ENCODE assay signal across 12 cellular contexts in genomic region chr12:118166946-118167345, GRCh38. TPM values are rescaled to one million over a fixed set of nuclear protein-coding genes. Genes with fewer than 3 reads are reported as not detected.
DNase-seq lines count a peak whose midpoint lies in the region; ATAC-seq and TF ChIP-seq lines count a peak whose summit lies in the region.
"Had no signal": no experiment of that assay in that cellular context is flagged by ENCODE, and none has a peak within 500 bp of the region (broad histone marks: within the 10 kb centered on the region; RNA-seq: fewer than 3 reads in every experiment).

No MANE protein-coding gene starts in this region.

- no peak for DNase-seq in activated naive CD8-positive, alpha-beta T cell treated with anti-CD3 and anti-CD28 coated beads, Interleukin-2, amount 50 U/mL, for 24 hours
- no peak for DNase-seq in activated naive CD8-positive, alpha-beta T cell treated with anti-CD3 and anti-CD28 coated beads for 36 hours
- DNase-seq in A172 (ENCODE audit: low spot score): no peak
- no peak for DNase-seq in NCI-H446 treated with DMSO at 0.1 percent for 48 hours (lab: John Stamatoyannopoulos, UW)
- DNase-seq in RKO (ENCODE audit: low spot score): no peak
- no peak for DNase-seq in sigmoid colon
- DNase-seq: AML-193, amniotic stem cell, Kasumi-1 had no signal

- H3K27me3 ChIP-seq in sigmoid colon: no peaks in the 10 kb centered on the region

- H3K27me3 Mint-ChIP-seq in activated naive CD8-positive, alpha-beta T cell treated with anti-CD3 and anti-CD28 coated beads, Interleukin-2, amount 50 U/mL, for 24 hours: no peaks in the 10 kb centered on the region
- H3K27me3 Mint-ChIP-seq in activated naive CD8-positive, alpha-beta T cell treated with anti-CD3 and anti-CD28 coated beads for 36 hours: no peaks in the 10 kb centered on the region

- H3K27ac ChIP-seq in sigmoid colon: no peak overlapping the region

- peaks cover 40% of the 10 kb centered on the region for H3K36me3 Mint-ChIP-seq in activated naive CD8-positive, alpha-beta T cell treated with anti-CD3 and anti-CD28 coated beads, Interleukin-2, amount 50 U/mL, for 24 hours (ENCODE audit: low read depth)
- H3K36me3 Mint-ChIP-seq in activated naive CD8-positive, alpha-beta T cell treated with anti-CD3 and anti-CD28 coated beads for 36 hours: peaks cover 29% of the 10 kb centered on the region

- no peaks in the 10 kb centered on the region for H3K4me1 ChIP-seq in sigmoid colon

- H3K27ac Mint-ChIP-seq in activated naive CD8-positive, alpha-beta T cell treated with anti-CD3 and anti-CD28 coated beads, Interleukin-2, amount 50 U/mL, for 24 hours: peak overlapping the region; percentile 3
- H3K27ac Mint-ChIP-seq in activated naive CD8-positive, alpha-beta T cell treated with anti-CD3 and anti-CD28 coated beads for 36 hours: no peak overlapping the region

- H3K9me3 Mint-ChIP-seq in activated naive CD8-positive, alpha-beta T cell treated with anti-CD3 and anti-CD28 coated beads, Interleukin-2, amount 50 U/mL, for 24 hours: no peaks in the 10 kb centered on the region
- H3K9me3 Mint-ChIP-seq in activated naive CD8-positive, alpha-beta T cell treated with anti-CD3 and anti-CD28 coated beads for 36 hours: no peaks in the 10 kb centered on the region

- intact Hi-C loops in sigmoid colon (cut with DNase I): no loop called here

- TF ChIP-seq CTCF in sigmoid colon (IDR thresholded peaks at IDR 0.05): no peak

- H3K9me3 ChIP-seq in sigmoid colon: no peaks in the 10 kb centered on the region

- H3K4me1 Mint-ChIP-seq in activated naive CD8-positive, alpha-beta T cell treated with anti-CD3 and anti-CD28 coated beads, Interleukin-2, amount 50 U/mL, for 24 hours: peaks cover 27% of the 10 kb centered on the region
- H3K4me1 Mint-ChIP-seq in activated naive CD8-positive, alpha-beta T cell treated with anti-CD3 and anti-CD28 coated beads for 36 hours: peaks cover 17% of the 10 kb centered on the region

- peaks cover 7 to 76% (median 12%) of the 10 kb centered on the region in 4 donors for H3K36me3 ChIP-seq in sigmoid colon

- 87 to 89% methylated on average over 2 of the region's 2 CpGs for WGBS in sigmoid colon, 2 donors

- H3K4me3 Mint-ChIP-seq in activated naive CD8-positive, alpha-beta T cell treated with anti-CD3 and anti-CD28 coated beads, Interleukin-2, amount 50 U/mL, for 24 hours: peak overlapping the region; percentile 4
- H3K4me3 Mint-ChIP-seq in activated naive CD8-positive, alpha-beta T cell treated with anti-CD3 and anti-CD28 coated beads for 36 hours: no peak overlapping the region

- no peak for TF ChIP-seq POLR2A in sigmoid colon (IDR thresholded peaks at IDR 0.05)

- peak; percentile 96 for ATAC-seq in activated naive CD8-positive, alpha-beta T cell treated with anti-CD3 and anti-CD28 coated beads, Interleukin-2, amount 50 U/mL, for 24 hours
- ATAC-seq in GM21786 (IDR thresholded peaks at IDR 0.05; ENCODE audit: unreplicated experiment) (peak; percentile 99), HG03432 (IDR thresholded peaks at IDR 0.05; ENCODE audit: unreplicated experiment) (peak; percentile 99)
- ATAC-seq: sciatic nerve had no signal

- no peak for TF ChIP-seq EP300 in sigmoid colon (IDR thresholded peaks at IDR 0.05)

- H3K4me3 ChIP-seq in sigmoid colon: no peak overlapping the region

RNA-seq across cellular contexts. Expression of gene PEBP1, which starts 31.0 kb away (rescaled TPM):
- 100 to 1,000 TPM; 147 to 149 TPM for total RNA-seq in activated naive CD8-positive, alpha-beta T cell treated with anti-CD3 and anti-CD28 coated beads for 36 hours
- total RNA-seq in A172 (2014; rRNA removed; shearing (Covaris generic)): 325 and 341 TPM in 2 replicates
- total RNA-seq in sigmoid colon: 100 to 1,000 TPM; 202 to 339 (median 292) TPM
- 100 to 1,000 TPM; 215 to 358 (median 242) TPM for polyA plus RNA-seq in sigmoid colon
